ENCODE assay signal across 1 cellular context in the genomic region with DNA sequence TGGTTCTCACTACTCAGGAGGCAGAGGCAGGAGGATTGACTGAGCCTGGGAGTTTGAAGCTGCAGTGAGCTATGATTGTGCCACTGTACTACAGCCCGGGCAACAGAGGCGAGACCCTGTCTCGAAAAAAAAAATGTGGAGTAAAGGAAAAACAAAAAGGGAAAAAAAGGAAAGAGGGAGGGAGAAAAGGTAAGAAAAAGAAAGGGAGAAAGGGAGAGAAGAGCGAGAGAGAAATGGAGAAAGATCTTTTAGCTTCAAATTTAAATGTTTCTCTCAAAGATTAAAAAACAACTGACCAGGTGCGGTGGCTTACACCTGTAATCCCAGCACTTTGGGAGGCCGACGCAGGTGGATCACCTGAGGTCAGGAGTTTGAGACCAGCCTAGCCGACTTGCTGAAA.
TF ChIP-seq lines count a peak whose summit lies in the region.

No MANE protein-coding gene starts in this region.

TF ChIP-seq in WTC11, 78 proteins besides CTCF, POLR2A, EP300 and RAD21 (continued from another document):
- TF ChIP-seq, protein P1, sequence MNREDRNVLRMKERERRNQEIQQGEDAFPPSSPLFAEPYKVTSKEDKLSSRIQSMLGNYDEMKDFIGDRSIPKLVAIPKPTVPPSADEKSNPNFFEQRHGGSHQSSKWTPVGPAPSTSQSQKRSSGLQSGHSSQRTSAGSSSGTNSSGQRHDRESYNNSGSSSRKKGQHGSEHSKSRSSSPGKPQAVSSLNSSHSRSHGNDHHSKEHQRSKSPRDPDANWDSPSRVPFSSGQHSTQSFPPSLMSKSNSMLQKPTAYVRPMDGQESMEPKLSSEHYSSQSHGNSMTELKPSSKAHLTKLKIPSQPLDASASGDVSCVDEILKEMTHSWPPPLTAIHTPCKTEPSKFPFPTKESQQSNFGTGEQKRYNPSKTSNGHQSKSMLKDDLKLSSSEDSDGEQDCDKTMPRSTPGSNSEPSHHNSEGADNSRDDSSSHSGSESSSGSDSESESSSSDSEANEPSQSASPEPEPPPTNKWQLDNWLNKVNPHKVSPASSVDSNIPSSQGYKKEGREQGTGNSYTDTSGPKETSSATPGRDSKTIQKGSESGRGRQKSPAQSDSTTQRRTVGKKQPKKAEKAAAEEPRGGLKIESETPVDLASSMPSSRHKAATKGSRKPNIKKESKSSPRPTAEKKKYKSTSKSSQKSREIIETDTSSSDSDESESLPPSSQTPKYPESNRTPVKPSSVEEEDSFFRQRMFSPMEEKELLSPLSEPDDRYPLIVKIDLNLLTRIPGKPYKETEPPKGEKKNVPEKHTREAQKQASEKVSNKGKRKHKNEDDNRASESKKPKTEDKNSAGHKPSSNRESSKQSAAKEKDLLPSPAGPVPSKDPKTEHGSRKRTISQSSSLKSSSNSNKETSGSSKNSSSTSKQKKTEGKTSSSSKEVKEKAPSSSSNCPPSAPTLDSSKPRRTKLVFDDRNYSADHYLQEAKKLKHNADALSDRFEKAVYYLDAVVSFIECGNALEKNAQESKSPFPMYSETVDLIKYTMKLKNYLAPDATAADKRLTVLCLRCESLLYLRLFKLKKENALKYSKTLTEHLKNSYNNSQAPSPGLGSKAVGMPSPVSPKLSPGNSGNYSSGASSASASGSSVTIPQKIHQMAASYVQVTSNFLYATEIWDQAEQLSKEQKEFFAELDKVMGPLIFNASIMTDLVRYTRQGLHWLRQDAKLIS (CRISPR knock-in tag; IDR thresholded peaks at IDR 0.05; ENCODE audit: borderline replicate concordance): no peak
- TF ChIP-seq JUN (CRISPR knock-in tag; IDR thresholded peaks at IDR 0.05) (no peak), E2F1 (CRISPR knock-in tag; IDR thresholded peaks at IDR 0.05) (no peak), TEAD1 (CRISPR knock-in tag; IDR thresholded peaks at IDR 0.05) (no peak), CREB1 (CRISPR knock-in tag; IDR thresholded peaks at IDR 0.05) (no peak), E2F5 (CRISPR knock-in tag; IDR thresholded peaks at IDR 0.05) (no peak), ZNF263 (CRISPR knock-in tag; IDR thresholded peaks at IDR 0.05; ENCODE audit: low read depth) (no peak), HMGA2 (CRISPR knock-in tag; IDR thresholded peaks at IDR 0.05) (no peak), ZNF219 (CRISPR knock-in tag; IDR thresholded peaks at IDR 0.05; ENCODE audit: borderline replicate concordance) (no peak), ARID4B (CRISPR knock-in tag; IDR thresholded peaks at IDR 0.05; ENCODE audit: borderline replicate concordance) (no peak), ESRRA (CRISPR knock-in tag; IDR thresholded peaks at IDR 0.05; ENCODE audit: borderline replicate concordance) (no peak), ZSCAN18 (CRISPR knock-in tag; IDR thresholded peaks at IDR 0.05) (no peak)
TF ChIP-seq in WTC11: peak in this region for 0.
